Comparison of ENCODE assay signal across 11 cellular contexts in genomic region chr19:44758596-44758995, GRCh38. TPM values are rescaled to one million over a fixed set of nuclear protein-coding genes. Genes with fewer than 3 reads are reported as not detected.
DNase-seq lines count a peak whose midpoint lies in the region; ATAC-seq and TF ChIP-seq lines count a peak whose summit lies in the region.
"Had no signal": no experiment of that assay in that cellular context is flagged by ENCODE, and none has a peak within 500 bp of the region (broad histone marks: within the 10 kb centered on the region; RNA-seq: fewer than 3 reads in every experiment).

No MANE protein-coding gene starts in this region.

- DNase-seq in AG10803 (ENCODE audit: low read depth) (no peak), M059J (ENCODE audit: low read depth) (peak; percentile 53), fibroblast of pulmonary artery (ENCODE audit: low read depth) (no peak), neural progenitor cell (ENCODE audit: low spot score) (peak; percentile 55), Karpas-422 (no peak), epidermal melanocyte (ENCODE audit: insufficient read length, low spot score) (no peak), AML-193 (lab: John Stamatoyannopoulos, UW) (no peak)
- DNase-seq: activated B cell treated with CpG ODN at 0.5 μM for 24 hours had no signal

- H3K4me1 ChIP-seq in neural progenitor cell (peaks cover 21% of the 10 kb centered on the region), Karpas-422 (ENCODE audit: low read length) (peaks cover 15% of the 10 kb centered on the region)

- H4K20me1 ChIP-seq in neural progenitor cell (ENCODE audit: low read depth) (peaks cover 27% of the 10 kb centered on the region), Karpas-422 (ENCODE audit: insufficient read depth, low read depth, low read length) (no peaks in the 10 kb centered on the region)

- H3K9ac ChIP-seq in neural progenitor cell (no peak overlapping the region), Karpas-422 (ENCODE audit: low read length) (no peak overlapping the region)

- no peaks in the 10 kb centered on the region for H3K9me3 ChIP-seq in neural progenitor cell (ENCODE audit: low read depth)
- no peaks in the 10 kb centered on the region for H3K9me3 ChIP-seq in Karpas-422 (ENCODE audit: low read length)
- H3K9me3 ChIP-seq: mucosa of descending colon had no signal

- peaks cover 25% of the 10 kb centered on the region for H3K4me1 Mint-ChIP-seq in neural progenitor cell

- no peak overlapping the region for H3K27ac Mint-ChIP-seq in neural progenitor cell
- H3K27ac Mint-ChIP-seq: activated B cell treated with CpG ODN at 0.5 μM for 24 hours had no signal

- H3K27ac ChIP-seq in neural progenitor cell = no peak overlapping the region
- H3K27ac ChIP-seq in Karpas-422 (ENCODE audit: low read length) = no peak overlapping the region

- H3K4me3 ChIP-seq in AG10803 (ENCODE audit: low read length) (peak overlapping the region; percentile 55), fibroblast of pulmonary artery (replicated peaks; ENCODE audit: low read depth, low read length) (peak overlapping the region; percentile 47), neural progenitor cell (peak overlapping the region; percentile 56), Karpas-422 (ENCODE audit: low read length) (no peak overlapping the region)
- H3K4me3 ChIP-seq: mucosa of descending colon had no signal

- no peaks in the 10 kb centered on the region for H3K9me2 ChIP-seq in Karpas-422 (replicated peaks; ENCODE audit: insufficient read depth, low read length)

- H3K9me3 Mint-ChIP-seq in neural progenitor cell = no peaks in the 10 kb centered on the region
- H3K9me3 Mint-ChIP-seq: activated B cell treated with CpG ODN at 0.5 μM for 24 hours had no signal

- peak overlapping the region; percentile 92 for H3K4me3 Mint-ChIP-seq in neural progenitor cell
- H3K4me3 Mint-ChIP-seq: activated B cell treated with CpG ODN at 0.5 μM for 24 hours had no signal

- ATAC-seq in HG02623 (IDR thresholded peaks at IDR 0.05; ENCODE audit: unreplicated experiment) = no peak
- ATAC-seq: mucosa of descending colon had no signal

- H3K79me2 ChIP-seq in neural progenitor cell (ENCODE audit: low read depth) (no peaks in the 10 kb centered on the region), Karpas-422 (ENCODE audit: low read length) (no peaks in the 10 kb centered on the region)

- H3K4me2 ChIP-seq in neural progenitor cell = peak overlapping the region; percentile 93
- no peak overlapping the region for H3K4me2 ChIP-seq in Karpas-422 (ENCODE audit: low read depth, low read length, poor library complexity, severe bottlenecking)

- peaks cover 20% of the 10 kb centered on the region for H3F3A ChIP-seq in neural progenitor cell (ENCODE audit: low read depth)

- H3K36me3 ChIP-seq in neural progenitor cell (no peaks in the 10 kb centered on the region), Karpas-422 (ENCODE audit: insufficient read depth, low read length) (no peaks in the 10 kb centered on the region)

- no peak overlapping the region for H2AFZ ChIP-seq in neural progenitor cell (replicated peaks)
- H2AFZ ChIP-seq in Karpas-422 (ENCODE audit: low read length) = no peak overlapping the region

- peaks cover 35% of the 10 kb centered on the region for H3K27me3 Mint-ChIP-seq in neural progenitor cell (ENCODE audit: insufficient read depth, low read depth)
- H3K27me3 Mint-ChIP-seq: activated B cell treated with CpG ODN at 0.5 μM for 24 hours had no signal

- H3K27me3 ChIP-seq in neural progenitor cell = peaks cover 64% of the 10 kb centered on the region
- H3K27me3 ChIP-seq in Karpas-422 (ENCODE audit: low read length) = no peaks in the 10 kb centered on the region

- no peak for TF ChIP-seq CTCF in AG10803 (conservative IDR thresholded peaks at IDR 0.05; ENCODE audit: low read length)
- no peak for TF ChIP-seq CTCF in fibroblast of pulmonary artery (IDR thresholded peaks at IDR 0.05; ENCODE audit: low read length, missing control alignments)
- no peak for TF ChIP-seq CTCF in neural progenitor cell (IDR thresholded peaks at IDR 0.05)

- H3K36me3 Mint-ChIP-seq in neural progenitor cell = no peaks in the 10 kb centered on the region

RNA-seq across cellular contexts. Expression of gene BCL3, which starts 10.1 kb away (rescaled TPM):
- 6.8 and 21.6 TPM in 2 replicates for total RNA-seq in M059J (2014; rRNA removed; shearing (Covaris generic))
- total RNA-seq in neural progenitor cell (ENCODE audit: low replicate concordance) = not detected in 2 replicates
- 0.54 TPM in 1 of 2 replicates, not detected in the other for total RNA-seq in Karpas-422 (2014; rRNA removed; shearing (Covaris generic); ENCODE audit: low replicate concordance)

RNA-seq across cellular contexts. Expression of gene CBLC, which starts 19.1 kb away (rescaled TPM):
- not detected in 2 replicates for total RNA-seq in M059J (2014; rRNA removed; shearing (Covaris generic))
- 1.4 and 1.5 TPM in 2 replicates for total RNA-seq in neural progenitor cell (ENCODE audit: low replicate concordance)
- not detected in 2 replicates for total RNA-seq in Karpas-422 (2014; rRNA removed; shearing (Covaris generic); ENCODE audit: low replicate concordance)
- total RNA-seq: activated B cell treated with CpG ODN at 0.5 μM for 24 hours, Daoy had no signal

RNA-seq across cellular contexts. Expression of gene BCAM, which starts 50.3 kb away (rescaled TPM):
- total RNA-seq in M059J (2014; rRNA removed; shearing (Covaris generic)) = 23.3 and 49.5 TPM in 2 replicates
- 7.1 and 16.9 TPM in 2 replicates for total RNA-seq in neural progenitor cell (ENCODE audit: low replicate concordance)
- not detected in 2 replicates for total RNA-seq in Karpas-422 (2014; rRNA removed; shearing (Covaris generic); ENCODE audit: low replicate concordance)
- total RNA-seq: activated B cell treated with CpG ODN at 0.5 μM for 24 hours had no signal

RNA-seq across cellular contexts. Expression of gene CEACAM16, which starts 59.6 kb away (rescaled TPM):
- total RNA-seq in M059J (2014; rRNA removed; shearing (Covaris generic)) = not detected in 2 replicates
- not detected in 2 replicates for total RNA-seq in neural progenitor cell (ENCODE audit: low replicate concordance)
- total RNA-seq in Karpas-422 (2014; rRNA removed; shearing (Covaris generic); ENCODE audit: low replicate concordance) = not detected in 2 replicates
- total RNA-seq: activated B cell treated with CpG ODN at 0.5 μM for 24 hours, Daoy had no signal

Comparison
In these comparisons a context has a peak if more than half of its experiments do, and no peak if none do; other contexts are left out.
1. DNase-seq: peak in M059J (single experiment) and neural progenitor cell (single experiment); none in AG10803 (single experiment), fibroblast of pulmonary artery (single experiment), Karpas-422 (single experiment), epidermal melanocyte (single experiment) and AML-193 (0 of 2).